In genomic region chr10:134205-134742, GRCh38 we compare ENCODE assay signal across 1 cellular context.
TF ChIP-seq lines count a peak whose summit lies in the region.

No MANE protein-coding gene starts in this region.

TF ChIP-seq in SK-N-SH treated with all-trans-retinoic acid at 6 μM for 48 hours, 23 proteins besides CTCF, POLR2A, EP300 and RAD21 (continued from another document):
- TF ChIP-seq CSRNP3 (CRISPR knock-in tag; IDR thresholded peaks at IDR 0.05) (no peak), ZC3H10 (CRISPR knock-in tag; IDR thresholded peaks at IDR 0.05) (no peak), OSR1 (CRISPR knock-in tag; IDR thresholded peaks at IDR 0.05) (no peak), CREB5 (CRISPR knock-in tag; IDR thresholded peaks at IDR 0.05; ENCODE audit: low read depth) (no peak), GLIS3 (CRISPR knock-in tag; IDR thresholded peaks at IDR 0.05) (no peak), CSDC2 (CRISPR knock-in tag; IDR thresholded peaks at IDR 0.05) (no peak), ZNF70 (CRISPR knock-in tag; IDR thresholded peaks at IDR 0.05) (no peak), PPARA (CRISPR knock-in tag; IDR thresholded peaks at IDR 0.05; ENCODE audit: borderline replicate concordance) (no peak), ZFP30 (CRISPR knock-in tag; IDR thresholded peaks at IDR 0.05) (no peak), RARB (CRISPR knock-in tag; IDR thresholded peaks at IDR 0.05) (no peak), ZNF565 (CRISPR knock-in tag; conservative IDR thresholded peaks at IDR 0.05; ENCODE audit: low read depth) (no peak), BACH2 (CRISPR knock-in tag; IDR thresholded peaks at IDR 0.05; ENCODE audit: borderline replicate concordance) (no peak), SNAI2 (CRISPR knock-in tag; IDR thresholded peaks at IDR 0.05) (no peak), PATZ1 (CRISPR knock-in tag; IDR thresholded peaks at IDR 0.05; ENCODE audit: borderline replicate concordance) (no peak), POU6F1 (CRISPR knock-in tag; IDR thresholded peaks at IDR 0.05; ENCODE audit: borderline replicate concordance, low read depth) (no peak), ARNTL (CRISPR knock-in tag; IDR thresholded peaks at IDR 0.05; ENCODE audit: borderline replicate concordance, low read depth) (no peak)
